In genomic region chr12:91833780-91834359, GRCh38 we compare ENCODE assay signal across 1 cellular context.
TF ChIP-seq lines count a peak whose summit lies in the region.

No MANE protein-coding gene starts in this region.

TF ChIP-seq in GM12878, 131 proteins besides CTCF, POLR2A, EP300 and RAD21:
- TF ChIP-seq IKZF1 (conservative IDR thresholded peaks at IDR 0.05) (peak; percentile 41; the same call in 1 of the 2 replicates), SPI1 (IDR thresholded peaks at IDR 0.05; ENCODE audit: borderline replicate concordance, insufficient read depth, low read depth, low read length) (peak; percentile 92), RB1 (IDR thresholded peaks at IDR 0.05; ENCODE audit: borderline replicate concordance) (no peak), IRF4 (IDR thresholded peaks at IDR 0.05; ENCODE audit: low read depth, low read length) (0 out of 2 replicates have a peak, but pooled peaks have one; percentile 14), GATAD2B (conservative IDR thresholded peaks at IDR 0.05; ENCODE audit: low read depth) (0 out of 2 replicates have a peak, but pooled peaks have one; percentile 33), PAX8 (IDR thresholded peaks at IDR 0.05) (no peak), BMI1 (IDR thresholded peaks at IDR 0.05; ENCODE audit: borderline replicate concordance) (peak; percentile 23; the same call in 1 of the 2 replicates), MTA2 (IDR thresholded peaks at IDR 0.05; ENCODE audit: low read depth) (peak; percentile 37; the same call in 1 of the 2 replicates), FOXM1 (IDR thresholded peaks at IDR 0.05; ENCODE audit: low read depth, low read length) (no peak), IKZF2 (IDR thresholded peaks at IDR 0.05) (peak; percentile 50 to 62), BHLHE40 (IDR thresholded peaks at IDR 0.05; ENCODE audit: borderline replicate concordance in 1 of 2, low read depth in 2 of 2, low read length in 1 of 2) (no peak), DPF2 (IDR thresholded peaks at IDR 0.05) (0 out of 2 replicates have a peak, but pooled peaks have one; percentile 27), STAT3 (IDR thresholded peaks at IDR 0.05; ENCODE audit: low read depth, low read length) (0 out of 2 replicates have a peak, but pooled peaks have one; percentile 52), MEF2A (IDR thresholded peaks at IDR 0.05; ENCODE audit: insufficient read depth, low read depth, low read length) (no peak)
